ENCODE assay signal across 29 cellular contexts in genomic region chr9:37039065-37039464, GRCh38. TPM values are rescaled to one million over a fixed set of nuclear protein-coding genes. Genes with fewer than 3 reads are reported as not detected.
DNase-seq lines count a peak whose midpoint lies in the region; TF ChIP-seq lines count a peak whose summit lies in the region.
"Had no signal": no experiment of that assay in that cellular context is flagged by ENCODE, and none has a peak within 500 bp of the region (broad histone marks: within the 10 kb centered on the region; RNA-seq: fewer than 3 reads in every experiment).

No MANE protein-coding gene starts in this region.

- 26% methylated on average over 11 of the region's 11 CpGs for WGBS in testis, 2 donors

- H3K9ac ChIP-seq in OCI-LY1 (ENCODE audit: low read length) (peak overlapping the region; percentile 94), neural cell (ENCODE audit: low read length) (no peak overlapping the region)
- H3K9ac ChIP-seq: GM23248 had no signal

- H2AFZ ChIP-seq in OCI-LY1 (ENCODE audit: low read length) (no peak overlapping the region), neural cell (ENCODE audit: low read depth, low read length) (no peak overlapping the region)
- H2AFZ ChIP-seq: GM23248, PC-9 had no signal

- peak overlapping the region; percentile 3; the same call in 1 of the 2 replicates for H3K4me3 ChIP-seq in GM08714 (ENCODE audit: low read length)
- H3K4me3 ChIP-seq in OCI-LY1 (ENCODE audit: low read depth, low read length, poor library complexity, severe bottlenecking), result peak overlapping the region; percentile 82
- no peak overlapping the region for H3K4me3 ChIP-seq in neural cell (ENCODE audit: low read length)
- H3K4me3 ChIP-seq in testis, result no peak overlapping the region
- H3K4me3 ChIP-seq: GM23248, HAP-1, PC-9, SJSA1 had no signal

- TF ChIP-seq CTCF in OCI-LY1 (IDR thresholded peaks at IDR 0.05; ENCODE audit: low read length) (no peak), neural cell (IDR thresholded peaks at IDR 0.05; ENCODE audit: poor library complexity, severe bottlenecking) (no peak), testis (IDR thresholded peaks at IDR 0.05) (no peak)

- H3K9me2 ChIP-seq in OCI-LY1 (ENCODE audit: low read depth, low read length) (no peaks in the 10 kb centered on the region), neural cell (ENCODE audit: insufficient read depth, low read length) (no peaks in the 10 kb centered on the region)

- intact Hi-C loops in testis (cut with DNase I; ENCODE audit: low total_unique reads), result no loop called here

- H3K9me3 ChIP-seq in OCI-LY1 (ENCODE audit: low read length) (no peaks in the 10 kb centered on the region), neural cell (ENCODE audit: low read length) (no peaks in the 10 kb centered on the region), testis (no peaks in the 10 kb centered on the region)
- H3K9me3 ChIP-seq: HAP-1 had no signal

- H3F3A ChIP-seq in OCI-LY1 (ENCODE audit: insufficient read depth, low read length), result no peaks in the 10 kb centered on the region
- H3F3A ChIP-seq in neural cell (ENCODE audit: insufficient read depth, low read length, poor library complexity, severe bottlenecking), result no peaks in the 10 kb centered on the region

- H3K36me3 ChIP-seq in OCI-LY1 (ENCODE audit: insufficient read depth, low read length) (no peaks in the 10 kb centered on the region), neural cell (ENCODE audit: insufficient read depth, low read length) (no peaks in the 10 kb centered on the region), testis (ENCODE audit: low read depth, missing control alignments) (no peaks in the 10 kb centered on the region)
- H3K36me3 ChIP-seq: HAP-1, SJSA1 had no signal

- no peak for TF ChIP-seq EP300 in neural cell (conservative IDR thresholded peaks at IDR 0.05; ENCODE audit: poor library complexity, severe bottlenecking)

- DNase-seq in stimulated activated CD4-positive, alpha-beta T cell treated with anti-CD3 and anti-CD28 coated beads, Interleukin-12 subunit alpha, Interleukin-12 subunit beta, amount 100 ng/mL, for 4 hours, result no peak
- DNase-seq in AG08396 (ENCODE audit: low spot score), result no peak
- no peak for DNase-seq in testis
- no peak for DNase-seq in NCI-H748 (lab: John Stamatoyannopoulos, UW; ENCODE audit: unreplicated experiment)
- DNase-seq: CD4-positive, alpha-beta T cell; GM23248; HFFc6; KBM-7; MV-4-11; NCI-H1105; NCI-H1436 treated with DMSO at 0.1 percent for 48 hours; NCI-H187 treated with DMSO at 0.1 percent for 48 hours; NCI-H2107; NCI-H524; NCI-H774; PC-9; Right ventricle myocardium superior; RPMI8226 had no signal

- H3K4me2 ChIP-seq in OCI-LY1 (ENCODE audit: low read length), result peak overlapping the region; percentile 88
- no peak overlapping the region for H3K4me2 ChIP-seq in neural cell (ENCODE audit: low read length)
- H3K4me2 ChIP-seq: PC-9 had no signal

- no peaks in the 10 kb centered on the region for H3K27me3 ChIP-seq in OCI-LY1 (ENCODE audit: insufficient read depth, low read length)
- peaks cover 82% of the 10 kb centered on the region for H3K27me3 ChIP-seq in neural cell (ENCODE audit: insufficient read depth, low read depth, low read length)
- H3K27me3 ChIP-seq in testis, result no peaks in the 10 kb centered on the region

- no peaks in the 10 kb centered on the region for H4K20me1 ChIP-seq in OCI-LY1 (ENCODE audit: insufficient read depth, low read length)
- H4K20me1 ChIP-seq in neural cell (ENCODE audit: insufficient read depth), result no peaks in the 10 kb centered on the region

- TF ChIP-seq POLR2A in testis (IDR thresholded peaks at IDR 0.05), result no peak

- peaks cover 6% of the 10 kb centered on the region; the same call in 1 of the 2 replicates for H3K79me2 ChIP-seq in OCI-LY1 (ENCODE audit: insufficient read depth, low read length)
- no peaks in the 10 kb centered on the region for H3K79me2 ChIP-seq in neural cell (replicated peaks; ENCODE audit: insufficient read depth, low read length)

- H3K4me1 ChIP-seq in OCI-LY1 (ENCODE audit: insufficient read depth, low read length, severe bottlenecking) (peaks cover 74% of the 10 kb centered on the region), testis (peaks cover 19% of the 10 kb centered on the region)

- peak overlapping the region; percentile 97 for H3K27ac ChIP-seq in OCI-LY1 (ENCODE audit: low read depth, low read length, poor library complexity, severe bottlenecking)
- no peak overlapping the region for H3K27ac ChIP-seq in neural cell (ENCODE audit: low read length)
- no peak overlapping the region for H3K27ac ChIP-seq in testis
- H3K27ac ChIP-seq: GM23248, PC-9, SJSA1 had no signal

- TF ChIP-seq RAD21 in neural cell (conservative IDR thresholded peaks at IDR 0.05), result no peak

TF ChIP-seq in neural cell, 6 proteins besides CTCF, POLR2A, EP300 and RAD21:
- TF ChIP-seq TAF1 (IDR thresholded peaks at IDR 0.05; ENCODE audit: low read depth) (no peak), POLR2AphosphoS5 (IDR thresholded peaks at IDR 0.05) (peak; percentile 55)
TF ChIP-seq in neural cell: peak in this region for 1.

RNA-seq across cellular contexts. Expression of gene PAX5, which starts 5.0 kb away (rescaled TPM):
- polyA plus RNA-seq in neural cell, result not detected in 2 replicates
- not detected in 2 replicates for polyA minus RNA-seq in neural cell
- total RNA-seq in testis, result 1 to 10 TPM in 1 of 2 donors, under 1 TPM in 1; 0.79 to 1.9 TPM
- 1.3 TPM for polyA plus RNA-seq in testis (ENCODE audit: insufficient read depth, low read depth, low replicate concordance)
- total RNA-seq: G401, GM23248, HepG2, HFFc6, HT1080, LHCN-M2, MCF 10A, PC-9, Right ventricle myocardium superior, SJSA1 had no signal
- polyA plus RNA-seq: BJ, GM23248, HepG2 had no signal

Comparison
In these comparisons a context has a peak if more than half of its experiments do, and no peak if none do; other contexts are left out.
1. H3K4me3 ChIP-seq: peak in GM08714 (single experiment) and OCI-LY1 (single experiment); none in neural cell (single experiment) and testis (0 of 2).